ENCODE assay signal across 16 cellular contexts in the genomic region with DNA sequence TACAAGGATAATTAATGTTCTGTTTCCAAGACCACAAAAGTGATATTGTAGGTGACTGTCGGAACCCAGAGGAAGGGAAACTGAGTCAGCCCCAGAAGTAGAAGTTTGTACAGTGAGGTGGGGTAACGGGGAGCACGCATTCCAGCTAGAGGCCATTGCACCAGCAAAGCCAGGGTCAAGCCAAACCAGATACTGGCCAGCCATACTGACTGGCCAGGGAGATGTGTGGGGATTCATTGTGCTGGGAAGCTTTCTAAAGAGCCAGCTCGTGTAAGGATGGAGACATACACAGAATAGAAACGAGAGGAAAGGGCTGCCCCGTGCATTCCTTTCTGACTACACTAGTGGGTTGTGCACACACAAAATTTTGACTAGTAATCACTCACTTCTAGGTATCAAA.
DNase-seq lines count a peak whose midpoint lies in the region; ATAC-seq and TF ChIP-seq lines count a peak whose summit lies in the region.
"Had no signal": no experiment of that assay in that cellular context is flagged by ENCODE, and none has a peak within 500 bp of the region (broad histone marks: within the 10 kb centered on the region; RNA-seq: fewer than 3 reads in every experiment).

No MANE protein-coding gene starts in this region.

- H3K36me3 Mint-ChIP-seq in stimulated activated memory B cell treated with anti-CD40 and anti-IgM and Interleukin-4, amounts not matched to agents 10 μg/mL and 1 μg/mL and 100 μg/mL, for 72 hours, result no peaks in the 10 kb centered on the region
- H3K36me3 Mint-ChIP-seq: activated naive CD4-positive, alpha-beta T cell treated with anti-CD3 and anti-CD28 coated beads, Interleukin-2, amount 10 ng/mL, durations not matched to agents 7 days and 5 days had no signal

- H3K9me3 Mint-ChIP-seq in stimulated activated memory B cell treated with anti-CD40 and anti-IgM and Interleukin-4, amounts not matched to agents 10 μg/mL and 1 μg/mL and 100 μg/mL, for 72 hours, result peaks cover 2% of the 10 kb centered on the region
- H3K9me3 Mint-ChIP-seq: activated naive CD4-positive, alpha-beta T cell treated with anti-CD3 and anti-CD28 coated beads, Interleukin-2, amount 10 ng/mL, durations not matched to agents 7 days and 5 days; CD4-positive, alpha-beta T cell had no signal

- no peaks in the 10 kb centered on the region for H3K9me3 ChIP-seq in heart left ventricle

- no peak for TF ChIP-seq CTCF in heart left ventricle (IDR thresholded peaks at IDR 0.05)

- no peaks in the 10 kb centered on the region for H3K4me1 Mint-ChIP-seq in stimulated activated memory B cell treated with anti-CD40 and anti-IgM and Interleukin-4, amounts not matched to agents 10 μg/mL and 1 μg/mL and 100 μg/mL, for 72 hours
- H3K4me1 Mint-ChIP-seq: activated naive CD4-positive, alpha-beta T cell treated with anti-CD3 and anti-CD28 coated beads, Interleukin-2, amount 10 ng/mL, durations not matched to agents 7 days and 5 days had no signal

- no peak for ATAC-seq in heart left ventricle
- ATAC-seq in stimulated activated memory B cell treated with anti-CD40 and anti-IgM and Interleukin-4, amounts not matched to agents 10 μg/mL and 1 μg/mL and 100 μg/mL, for 72 hours, result no peak
- ATAC-seq: GM12878 had no signal

- no peak for DNase-seq in heart left ventricle
- peak; percentile 25 for DNase-seq in putamen (ENCODE audit: low spot score)
- DNase-seq in NCI-H2227 treated with DMSO at 0.1 percent for 48 hours (lab: John Stamatoyannopoulos, UW), result no peak
- DNase-seq in NCI-H2029 treated with DMSO at 0.1 percent for 48 hours (lab: John Stamatoyannopoulos, UW), result no peak
- DNase-seq: activated CD8-positive, alpha-beta memory T cell treated with anti-CD3 and anti-CD28 coated beads, Interleukin-2, amount 50 U/mL, for 48 hours; activated naive CD4-positive, alpha-beta T cell treated with anti-CD3 and anti-CD28 coated beads, Interleukin-2, amount 10 ng/mL, durations not matched to agents 7 days and 5 days; CD4-positive, alpha-beta T cell; Karpas-422; NCI-H1694 treated with DMSO at 0.1 percent for 48 hours; NCI-H69; small intestine; T-helper 2 cell had no signal

- H3K4me1 ChIP-seq in heart left ventricle, result peaks cover 0 to 41% (median 15%) of the 10 kb centered on the region in 12 donors
- H3K4me1 ChIP-seq in urinary bladder (ENCODE audit: insufficient read depth), result no peaks in the 10 kb centered on the region

- H3K4me3 ChIP-seq in heart left ventricle, result no peak overlapping the region
- H3K4me3 ChIP-seq in urinary bladder (ENCODE audit: low read depth, low read length), result no peak overlapping the region
- H3K4me3 ChIP-seq: GM12878 had no signal

- no peaks in the 10 kb centered on the region for H3K27me3 ChIP-seq in heart left ventricle

- H3K27me3 Mint-ChIP-seq in stimulated activated memory B cell treated with anti-CD40 and anti-IgM and Interleukin-4, amounts not matched to agents 10 μg/mL and 1 μg/mL and 100 μg/mL, for 72 hours, result peaks cover 4% of the 10 kb centered on the region
- H3K27me3 Mint-ChIP-seq: activated naive CD4-positive, alpha-beta T cell treated with anti-CD3 and anti-CD28 coated beads, Interleukin-2, amount 10 ng/mL, durations not matched to agents 7 days and 5 days; CD4-positive, alpha-beta T cell had no signal

- TF ChIP-seq POLR2A in heart left ventricle (IDR thresholded peaks at IDR 0.05), result no peak

- intact Hi-C loops in heart left ventricle (cut with DNase I), result no loop called here

- H3K27ac ChIP-seq in angular gyrus (ENCODE audit: low read depth, low read length), result peak overlapping the region; percentile 97
- H3K27ac ChIP-seq in heart left ventricle, result peak overlapping the region in 11 of 12 donors; percentile 43 to 85 (median 69)
- peak overlapping the region; percentile 66 for H3K27ac ChIP-seq in urinary bladder (ENCODE audit: low read depth)

- H3K27ac Mint-ChIP-seq in stimulated activated memory B cell treated with anti-CD40 and anti-IgM and Interleukin-4, amounts not matched to agents 10 μg/mL and 1 μg/mL and 100 μg/mL, for 72 hours, result no peak overlapping the region
- H3K27ac Mint-ChIP-seq: activated naive CD4-positive, alpha-beta T cell treated with anti-CD3 and anti-CD28 coated beads, Interleukin-2, amount 10 ng/mL, durations not matched to agents 7 days and 5 days; CD4-positive, alpha-beta T cell had no signal

- no peak overlapping the region for H3K4me3 Mint-ChIP-seq in stimulated activated memory B cell treated with anti-CD40 and anti-IgM and Interleukin-4, amounts not matched to agents 10 μg/mL and 1 μg/mL and 100 μg/mL, for 72 hours
- H3K4me3 Mint-ChIP-seq: activated naive CD4-positive, alpha-beta T cell treated with anti-CD3 and anti-CD28 coated beads, Interleukin-2, amount 10 ng/mL, durations not matched to agents 7 days and 5 days; CD4-positive, alpha-beta T cell had no signal

- no peaks in the 10 kb centered on the region for H3K36me3 ChIP-seq in heart left ventricle
- no peaks in the 10 kb centered on the region for H3K36me3 ChIP-seq in urinary bladder (ENCODE audit: insufficient read depth)

- WGBS in heart left ventricle, 4 donors, result 73 to 82% (median 77%) methylated on average over 6 of the region's 6 CpGs
- 71% methylated on average over 6 of the region's 6 CpGs for WGBS in urinary bladder
